11 cellular contexts compared by ENCODE assay signal in genomic region chr14:70909788-70910614, GRCh38. TPM values are rescaled to one million over a fixed set of nuclear protein-coding genes. Genes with fewer than 3 reads are reported as not detected.
DNase-seq lines count a peak whose midpoint lies in the region; ATAC-seq, FAIRE-seq and TF ChIP-seq lines count a peak whose summit lies in the region.
"Had no signal": no experiment of that assay in that cellular context is flagged by ENCODE, and none has a peak within 500 bp of the region (broad histone marks: within the 10 kb centered on the region; RNA-seq: fewer than 3 reads in every experiment).

No MANE protein-coding gene starts in this region.

- H3K4me1 Mint-ChIP-seq in activated T-helper 2 cell treated with anti-CD3 and anti-CD28 coated beads, Interferon-gamma antibody, Interleukin-2, Interleukin-4, amounts not matched to agents 10 μg/mL and 5 μg/mL and 100 μg/mL, durations not matched to agents 14 hours and 24 hours and 36 hours (ENCODE audit: low read depth): peaks cover 49% of the 10 kb centered on the region

- H3K4me1 ChIP-seq in A549 (peaks cover 23% of the 10 kb centered on the region), iPS-20b (ENCODE audit: insufficient read depth, low read length) (peaks cover 3% of the 10 kb centered on the region; the same call in 1 of the 2 replicates)

- no peak overlapping the region for H3K9ac ChIP-seq in iPS-20b (ENCODE audit: low read depth, low read length)

- intact Hi-C loops in activated T-helper 2 cell treated with anti-CD3 and anti-CD28 coated beads, Interferon-gamma antibody, Interleukin-2, Interleukin-4, amounts not matched to agents 10 μg/mL and 5 μg/mL and 100 μg/mL, durations not matched to agents 14 hours and 24 hours and 36 hours (cut with micrococcal nuclease): loop anchor here (1.0 to 5.0 kb wide), 7 partner anchors 15 to 1143 kb away; partner anchors contain the start of gene SRSF5

- TF ChIP-seq EP300 in A549 (IDR thresholded peaks at IDR 0.05): no peak

- H3K27ac Mint-ChIP-seq in activated T-helper 2 cell treated with anti-CD3 and anti-CD28 coated beads, Interferon-gamma antibody, Interleukin-2, Interleukin-4, amounts not matched to agents 10 μg/mL and 5 μg/mL and 100 μg/mL, durations not matched to agents 14 hours and 24 hours and 36 hours: peak overlapping the region; percentile 47

- no peak for TF ChIP-seq CTCF in A549 (IDR thresholded peaks at IDR 0.05)
- no peak for TF ChIP-seq CTCF in GM20000 (IDR thresholded peaks at IDR 0.05; ENCODE audit: extremely low read depth, missing control alignments)

- FAIRE-seq in A549 (lab: Jason Lieb, UNC): no peak
- FAIRE-seq: bronchial epithelial cell had no signal

- H3K9me3 Mint-ChIP-seq in activated T-helper 2 cell treated with anti-CD3 and anti-CD28 coated beads, Interferon-gamma antibody, Interleukin-2, Interleukin-4, amounts not matched to agents 10 μg/mL and 5 μg/mL and 100 μg/mL, durations not matched to agents 14 hours and 24 hours and 36 hours: no peaks in the 10 kb centered on the region

- H3K36me3 Mint-ChIP-seq in activated T-helper 2 cell treated with anti-CD3 and anti-CD28 coated beads, Interferon-gamma antibody, Interleukin-2, Interleukin-4, amounts not matched to agents 10 μg/mL and 5 μg/mL and 100 μg/mL, durations not matched to agents 14 hours and 24 hours and 36 hours (ENCODE audit: low read depth): peaks cover 41% of the 10 kb centered on the region

- no peak for TF ChIP-seq RAD21 in A549 (conservative IDR thresholded peaks at IDR 0.05 in 1 of 2, IDR thresholded peaks at IDR 0.05 in 1 of 2)

- POLR2A ChIA-PET in A549 (lab: Yijun Ruan, JAX): no interaction called here

- 82% methylated on average over 9 of the region's 10 CpGs for WGBS in A549 (ENCODE audit: missing lambda C conversion rate)

- H3K4me2 ChIP-seq in A549: peak overlapping the region; percentile 83

- ATAC-seq in A549 (no peak), GM18498 (IDR thresholded peaks at IDR 0.05; ENCODE audit: unreplicated experiment) (no peak), GM21526 (IDR thresholded peaks at IDR 0.05; ENCODE audit: low FRiP score, unreplicated experiment) (no peak), HG02981 (IDR thresholded peaks at IDR 0.05; ENCODE audit: unreplicated experiment) (no peak)
- ATAC-seq: mucosa of descending colon had no signal

- CTCF ChIA-PET in A549 (lab: Yijun Ruan, JAX): interaction anchor here (0.8 to 1.5 kb wide), 3 partner anchors 24 to 92 kb away, joined by 3 to 4 read pairs (median 3); no protein-coding TSS in a partner anchor

- H3K9me3 ChIP-seq in A549: no peaks in the 10 kb centered on the region
- no peaks in the 10 kb centered on the region for H3K9me3 ChIP-seq in iPS-20b (ENCODE audit: insufficient read depth, low read depth, low read length)
- H3K9me3 ChIP-seq: mucosa of descending colon had no signal

- no peak overlapping the region for H3K4me3 ChIP-seq in A549
- peak overlapping the region; percentile 91 for H3K4me3 ChIP-seq in iPS-20b (ENCODE audit: low read length)
- H3K4me3 ChIP-seq: mucosa of descending colon had no signal

- peak overlapping the region; percentile 94 for H3K4me3 Mint-ChIP-seq in activated T-helper 2 cell treated with anti-CD3 and anti-CD28 coated beads, Interferon-gamma antibody, Interleukin-2, Interleukin-4, amounts not matched to agents 10 μg/mL and 5 μg/mL and 100 μg/mL, durations not matched to agents 14 hours and 24 hours and 36 hours (ENCODE audit: low read depth)

- TF ChIP-seq POLR2A in A549 (IDR thresholded peaks at IDR 0.05; ENCODE audit: low read length): no peak

- H3K27ac ChIP-seq in A549 (no peak overlapping the region; a peak in 1 of 6 replicates), iPS-20b (ENCODE audit: low read length) (no peak overlapping the region)

- DNase-seq in A549 (ENCODE audit: low read depth in 1 of 2, low spot score in 1 of 2): no peak
- DNase-seq in GM20000 (ENCODE audit: low spot score): peak; percentile 44
- DNase-seq in activated T-helper 2 cell treated with anti-CD3 and anti-CD28 coated beads, Interferon-gamma antibody, Interleukin-2, Interleukin-4, amounts not matched to agents 10 μg/mL and 5 μg/mL and 100 μg/mL, durations not matched to agents 14 hours and 24 hours and 36 hours (ENCODE audit: low spot score): no peak
- DNase-seq in NCI-H1092 (lab: John Stamatoyannopoulos, UW): no peak
- DNase-seq: GDM1, mucosa of descending colon had no signal

- H3K27me3 Mint-ChIP-seq in activated T-helper 2 cell treated with anti-CD3 and anti-CD28 coated beads, Interferon-gamma antibody, Interleukin-2, Interleukin-4, amounts not matched to agents 10 μg/mL and 5 μg/mL and 100 μg/mL, durations not matched to agents 14 hours and 24 hours and 36 hours (ENCODE audit: low read depth): no peaks in the 10 kb centered on the region

- H3K36me3 ChIP-seq in iPS-20b (ENCODE audit: insufficient read depth, low read depth, low read length): no peaks in the 10 kb centered on the region

- peaks cover 4% of the 10 kb centered on the region; the same call in 1 of the 2 replicates for H3K27me3 ChIP-seq in iPS-20b (ENCODE audit: insufficient read depth, low read length)

TF ChIP-seq in A549, 52 proteins besides CTCF, POLR2A, EP300 and RAD21:
- TF ChIP-seq ESRRA (IDR thresholded peaks at IDR 0.05; ENCODE audit: borderline replicate concordance, low read length) (no peak), BHLHE40 (IDR thresholded peaks at IDR 0.05; ENCODE audit: low read depth, low read length) (no peak), SMC3 (IDR thresholded peaks at IDR 0.05) (no peak), MAFK (IDR thresholded peaks at IDR 0.05; ENCODE audit: partially characterized antibody) (no peak), ATOH8 (CRISPR knock-in tag; IDR thresholded peaks at IDR 0.05; ENCODE audit: low read depth) (no peak), RARB (CRISPR knock-in tag; IDR thresholded peaks at IDR 0.05) (no peak)

RNA-seq across cellular contexts. Expression of gene PCNX1, which starts 2.7 kb away (rescaled TPM):
- polyA plus RNA-seq in A549 (2011; rRNA removed) (45.0 and 50.0 TPM in 2 replicates), A549 (2017; fragmentation: RNase III; extraction: RNeasy Plus Mini Kit Qiagen cat#74134 plus additional on column Dnase treatment) (10.4 to 13.2 TPM (median 10.9 TPM) in 3 replicates)
- 8.0 and 9.1 TPM in 2 replicates for polyA plus RNA-seq in A549 (2012; cell fraction: cytosol; rRNA removed)
- polyA plus RNA-seq in A549 (2012; cell fraction: nucleus; rRNA removed): 21.5 and 27.2 TPM in 2 replicates
- polyA minus RNA-seq in A549 (2011; rRNA and poly(A)+ RNA removed): 143 and 190 TPM in 2 replicates
- 54.5 and 59.0 TPM in 2 replicates for total RNA-seq in activated T-helper 2 cell treated with anti-CD3 and anti-CD28 coated beads, Interferon-gamma antibody, Interleukin-2, Interleukin-4, amounts not matched to agents 10 μg/mL and 5 μg/mL and 100 μg/mL, durations not matched to agents 14 hours and 24 hours and 36 hours
